ENCODE assay signal across 9 cellular contexts in genomic region chr14:104926619-104927431, GRCh38. TPM values are rescaled to one million over a fixed set of nuclear protein-coding genes. Genes with fewer than 3 reads are reported as not detected.
DNase-seq lines count a peak whose midpoint lies in the region; ATAC-seq and TF ChIP-seq lines count a peak whose summit lies in the region.
"Had no signal": no experiment of that assay in that cellular context is flagged by ENCODE, and none has a peak within 500 bp of the region (broad histone marks: within the 10 kb centered on the region; RNA-seq: fewer than 3 reads in every experiment).

No MANE protein-coding gene starts in this region.

- no peak overlapping the region for H3K4me3 Mint-ChIP-seq in activated T-helper 17 cell treated with anti-CD3 and anti-CD28 coated beads, Interleukin-2, amount 50 U/mL, for 72 hours
- H3K4me3 Mint-ChIP-seq in mesothelial cell of epicardium: no peak overlapping the region

- H3K27me3 Mint-ChIP-seq in activated T-helper 17 cell treated with anti-CD3 and anti-CD28 coated beads, Interleukin-2, amount 50 U/mL, for 72 hours: no peaks in the 10 kb centered on the region
- peaks cover 28% of the 10 kb centered on the region for H3K27me3 Mint-ChIP-seq in mesothelial cell of epicardium (ENCODE audit: low read depth)

- no peak overlapping the region for H3K27ac Mint-ChIP-seq in activated T-helper 17 cell treated with anti-CD3 and anti-CD28 coated beads, Interleukin-2, amount 50 U/mL, for 72 hours
- no peak overlapping the region for H3K27ac Mint-ChIP-seq in mesothelial cell of epicardium

- TF ChIP-seq CTCF in mesothelial cell of epicardium (IDR thresholded peaks at IDR 0.05; ENCODE audit: unreplicated experiment): no peak

- DNase-seq in CD1c-positive myeloid dendritic cell (ENCODE audit: extremely low spot score) (peak; percentile 89), mesothelial cell of epicardium (ENCODE audit: low spot score in 2 of 2, unreplicated experiment in 2 of 2) (no peak), D341Med (ENCODE audit: low spot score) (no peak), DMS153 treated with DMSO at 0.1 percent for 48 hours (lab: John Stamatoyannopoulos, UW; ENCODE audit: unreplicated experiment) (no peak), ACHN (no peak)
- DNase-seq: DND-41 had no signal

- H3K4me1 Mint-ChIP-seq in activated T-helper 17 cell treated with anti-CD3 and anti-CD28 coated beads, Interleukin-2, amount 50 U/mL, for 72 hours: no peaks in the 10 kb centered on the region
- no peaks in the 10 kb centered on the region for H3K4me1 Mint-ChIP-seq in mesothelial cell of epicardium

- peak; percentile 87 for ATAC-seq in GM19452 (IDR thresholded peaks at IDR 0.05; ENCODE audit: unreplicated experiment)
- ATAC-seq in HG03159 (IDR thresholded peaks at IDR 0.05; ENCODE audit: unreplicated experiment): peak; percentile 80
- peak; percentile 73 for ATAC-seq in activated T-helper 17 cell treated with anti-CD3 and anti-CD28 coated beads, Interleukin-2, amount 50 U/mL, for 72 hours (replicated peaks)

- H3K36me3 Mint-ChIP-seq in activated T-helper 17 cell treated with anti-CD3 and anti-CD28 coated beads, Interleukin-2, amount 50 U/mL, for 72 hours (ENCODE audit: low read depth): no peaks in the 10 kb centered on the region
- H3K36me3 Mint-ChIP-seq in mesothelial cell of epicardium: no peaks in the 10 kb centered on the region

- H3K9me3 Mint-ChIP-seq in activated T-helper 17 cell treated with anti-CD3 and anti-CD28 coated beads, Interleukin-2, amount 50 U/mL, for 72 hours: no peaks in the 10 kb centered on the region
- peaks cover 4% of the 10 kb centered on the region for H3K9me3 Mint-ChIP-seq in mesothelial cell of epicardium

- in situ Hi-C loops in ACHN (cut with HindIII; ENCODE audit: low pct_ligation_motif_present, low pct_unique_long_range_greater_than_20kb, low sequenced_read_pairs): no loop called here

RNA-seq across cellular contexts. Expression of gene PLD4, which starts 2.1 kb away (rescaled TPM):
- total RNA-seq in activated T-helper 17 cell treated with anti-CD3 and anti-CD28 coated beads, Interleukin-2, amount 50 U/mL, for 72 hours: not detected
- total RNA-seq in mesothelial cell of epicardium: 0.58 to 0.78 TPM (median 0.75 TPM) in 3 replicates

RNA-seq across cellular contexts. Expression of gene AHNAK2, which starts 51.3 kb away (rescaled TPM):
- under 1 TPM; 0.05 to 0.06 TPM for total RNA-seq in activated T-helper 17 cell treated with anti-CD3 and anti-CD28 coated beads, Interleukin-2, amount 50 U/mL, for 72 hours
- total RNA-seq in mesothelial cell of epicardium: 2.4 to 2.8 TPM (median 2.6 TPM) in 3 replicates

RNA-seq across cellular contexts. Expression of gene CLBA1, which starts 58.8 kb away (rescaled TPM):
- total RNA-seq in activated T-helper 17 cell treated with anti-CD3 and anti-CD28 coated beads, Interleukin-2, amount 50 U/mL, for 72 hours: under 1 TPM; 0.54 to 0.85 TPM
- total RNA-seq in mesothelial cell of epicardium: 9.0 to 10.3 TPM (median 10.2 TPM) in 3 replicates
